22 cellular contexts compared by ENCODE assay signal in the genomic region with DNA sequence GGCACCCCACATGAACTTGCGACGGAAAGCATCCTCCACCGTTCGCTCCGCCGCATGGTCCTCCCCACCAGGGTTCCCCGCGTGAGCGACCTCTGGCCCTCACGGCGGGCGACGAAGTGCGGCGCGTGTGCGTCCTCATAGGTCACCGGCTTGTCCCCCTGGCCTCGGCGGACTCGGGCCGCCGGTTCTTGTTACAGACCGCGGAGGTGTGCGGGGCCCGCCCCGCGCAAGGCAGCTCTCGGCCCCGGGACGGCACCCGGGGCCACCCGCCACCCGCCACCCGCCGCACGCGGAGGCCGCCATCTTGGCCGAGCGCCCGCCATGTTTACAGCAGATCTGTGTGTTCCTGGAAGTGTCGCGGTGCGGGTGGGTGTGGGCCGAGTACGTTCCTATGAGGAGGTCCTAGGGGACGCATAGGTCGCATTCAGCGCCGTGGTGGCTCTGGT. TPM values are rescaled to one million over a fixed set of nuclear protein-coding genes. Genes with fewer than 3 reads are reported as not detected.
DNase-seq lines count a peak whose midpoint lies in the region; ATAC-seq, FAIRE-seq and TF ChIP-seq lines count a peak whose summit lies in the region.
"Had no signal": no experiment of that assay in that cellular context is flagged by ENCODE, and none has a peak within 500 bp of the region (broad histone marks: within the 10 kb centered on the region; RNA-seq: fewer than 3 reads in every experiment).

No MANE protein-coding gene starts in this region.

- CTCF ChIA-PET in K562 (lab: Yijun Ruan, JAX; ENCODE audit: low intra/inter-chr PET ratio), result interaction anchor here (0.9 kb wide), 1 partner anchor 52 kb away, joined by 3 read pairs; no protein-coding TSS in a partner anchor

- H3K36me3 ChIP-seq in H7 (replicated peaks; ENCODE audit: control insufficient read depth, insufficient read depth, low read length) (no peaks in the 10 kb centered on the region), K562 (ENCODE audit: control insufficient read depth, insufficient read depth, low read length) (no peaks in the 10 kb centered on the region), ovary (no peaks in the 10 kb centered on the region)

- WGBS in K562 (ENCODE audit: insufficient coverage, low coverage, missing lambda C conversion rate), result 96% methylated on average over 28 of the region's 52 CpGs
- WGBS in ovary, 3 donors, result 77 to 93% (median 79%) methylated on average over 52 of the region's 52 CpGs

- TF ChIP-seq EP300 in K562 (IDR thresholded peaks at IDR 0.05; ENCODE audit: low read length), result no peak
- TF ChIP-seq EP300 in ovary (IDR thresholded peaks at IDR 0.05), result no peak

- H3K9me3 Mint-ChIP-seq in activated T-cell treated with anti-CD3 and anti-CD28 coated beads, Interleukin-2, amount 50 U/mL, for 4 hours, result no peaks in the 10 kb centered on the region
- H3K9me3 Mint-ChIP-seq: CD4-positive, alpha-beta T cell had no signal

- no peak for FAIRE-seq in K562 (lab: Jason Lieb, UNC)
- FAIRE-seq: HepG2, RCC 7860 had no signal

- H3K4me3 Mint-ChIP-seq in activated T-cell treated with anti-CD3 and anti-CD28 coated beads, Interleukin-2, amount 50 U/mL, for 4 hours, result no peak overlapping the region

- intact Hi-C loops in Right ventricle myocardium inferior (cut with DNase I) (no loop called here), cardiac septum (cut with DNase I) (no loop called here), K562 (cut with micrococcal nuclease) (loop anchor here (2.0 kb wide), 1 partner anchor 51 kb away; no protein-coding TSS in a partner anchor), ovary (cut with DNase I) (loop anchor here in 2 of 4 donors (10.0 kb wide), 2 partner anchors 69 to 99 kb away; a partner anchor contains a TSS)

- in situ Hi-C loops in K562 (cut with MboI) (no loop called here), GM13977 (cut with MboI; ENCODE audit: low pct_unique_long_range_greater_than_20kb, low sequenced_read_pairs, unreplicated experiment) (loop anchor here (10.0 kb wide), 1 partner anchor 51 kb away; no protein-coding TSS in a partner anchor)

- peaks cover 10% of the 10 kb centered on the region for H3K79me2 ChIP-seq in K562 (ENCODE audit: control insufficient read depth, insufficient read depth, low read length)

- TF ChIP-seq CTCF in K562 (IDR thresholded peaks at IDR 0.05 in 2 of 3, conservative IDR thresholded peaks at IDR 0.05 in 1 of 3; ENCODE audit: insufficient read depth in 2 of 3, low read depth in 1 of 3, low read length in 3 of 3) (no peak), ovary (IDR thresholded peaks at IDR 0.05) (no peak), GM13977 (IDR thresholded peaks at IDR 0.05; ENCODE audit: extremely low read depth, insufficient read depth, missing control alignments) (no peak)

- no peak overlapping the region for H3K4me2 ChIP-seq in K562 (ENCODE audit: insufficient read depth, low read length)
- H3K4me2 ChIP-seq: KMS-11 had no signal

- DNase-seq in Right ventricle myocardium inferior (ENCODE audit: missing footprints) (peak; percentile 63), cardiac septum (ENCODE audit: low spot score) (no peak), H7 (peak; percentile 72), K562 (ENCODE audit: extremely low read depth in 1 of 4, low spot score in 3 of 4) (no peak), ovary (peak in 4 of 5 donors; percentile 38 to 71 (median 60)), GM13977 (ENCODE audit: low spot score) (no peak)
- no peak for DNase-seq in activated CD4-positive, alpha-beta T cell treated with anti-CD3 and anti-CD28 coated beads for 4 hours
- no peak for DNase-seq in activated T-cell treated with anti-CD3 and anti-CD28 coated beads, Interleukin-2, amount 50 U/mL, for 4 hours
- DNase-seq: 8988T; Caco-2; CD4-positive, alpha-beta T cell; DMS153; GDM1; NCI-H1694 treated with DMSO at 0.1 percent for 48 hours; SHP77 treated with DMSO at 0.1 percent for 48 hours had no signal

- BruUV-seq in K562 (replicated peaks; lab: Mats Ljungman, UMichigan), result no TSS peak

- peaks cover 45% of the 10 kb centered on the region for H3K4me1 Mint-ChIP-seq in activated T-cell treated with anti-CD3 and anti-CD28 coated beads, Interleukin-2, amount 50 U/mL, for 4 hours (ENCODE audit: low read depth)

- H3K27me3 Mint-ChIP-seq in activated T-cell treated with anti-CD3 and anti-CD28 coated beads, Interleukin-2, amount 50 U/mL, for 4 hours (ENCODE audit: low read depth), result peaks cover 8% of the 10 kb centered on the region
- H3K27me3 Mint-ChIP-seq: CD4-positive, alpha-beta T cell had no signal

- H3K36me3 Mint-ChIP-seq in activated T-cell treated with anti-CD3 and anti-CD28 coated beads, Interleukin-2, amount 50 U/mL, for 4 hours (ENCODE audit: insufficient read depth), result no peaks in the 10 kb centered on the region

- H3K9me3 ChIP-seq in K562 (replicated peaks; ENCODE audit: control insufficient read depth, insufficient read depth, low read depth, low read length) (no peaks in the 10 kb centered on the region; the same call in 1 of the 2 replicates), ovary (no peaks in the 10 kb centered on the region)
- H3K9me3 ChIP-seq: Caco-2 had no signal

- H3K4me1 ChIP-seq in K562 (replicated peaks in 1 of 2; ENCODE audit: control insufficient read depth in 2 of 2, insufficient read depth in 2 of 2, low read length in 2 of 2), result peaks cover 11 to 45% of the 10 kb centered on the region in 2 experiments
- H3K4me1 ChIP-seq in ovary (ENCODE audit: insufficient read depth), result peaks cover 3% of the 10 kb centered on the region

- no peaks in the 10 kb centered on the region for H4K20me1 ChIP-seq in K562 (replicated peaks; ENCODE audit: control insufficient read depth, insufficient read depth, low read length)

- H3K9me1 ChIP-seq in K562 (ENCODE audit: control insufficient read depth, insufficient read depth, low read length), result no peaks in the 10 kb centered on the region

- H3K4me3 ChIP-seq in H7 (ENCODE audit: insufficient read depth, low read depth, low read length), result no peak overlapping the region
- no peak overlapping the region for H3K4me3 ChIP-seq in K562
- H3K4me3 ChIP-seq in ovary, result no peak overlapping the region

- H3K9ac ChIP-seq in K562 (ENCODE audit: insufficient read depth in 1 of 2, low read depth in 2 of 2, low read length in 2 of 2), result no peak overlapping the region
- H3K9ac ChIP-seq: KMS-11 had no signal

- no peak overlapping the region for H3K27ac ChIP-seq in K562 (ENCODE audit: extremely low read depth, low read depth, low read length)
- no peak overlapping the region for H3K27ac ChIP-seq in ovary
- H3K27ac ChIP-seq: KMS-11 had no signal

- POLR2A ChIA-PET in K562 (lab: Yijun Ruan, JAX), result interaction anchor here (1.2 kb wide), 1 partner anchor 8 kb away, joined by 3 read pairs; no protein-coding TSS in a partner anchor

- H2AFZ ChIP-seq in K562 (ENCODE audit: low read depth, low read length), result no peak overlapping the region

- no peak for TF ChIP-seq POLR2A in K562 (conservative IDR thresholded peaks at IDR 0.05)
- TF ChIP-seq POLR2A in ovary (IDR thresholded peaks at IDR 0.05), result no peak

- H3K27me3 ChIP-seq in H7 (ENCODE audit: control insufficient read depth, insufficient read depth, low read length), result no peaks in the 10 kb centered on the region
- H3K27me3 ChIP-seq in K562 (ENCODE audit: control insufficient read depth in 2 of 2, insufficient read depth in 2 of 2, low read length in 2 of 2), result no peaks in the 10 kb centered on the region
- no peaks in the 10 kb centered on the region for H3K27me3 ChIP-seq in ovary

- no peak for ATAC-seq in Right ventricle myocardium inferior
- no peak for ATAC-seq in K562
- no peak for ATAC-seq in activated T-cell treated with anti-CD3 and anti-CD28 coated beads, Interleukin-2, amount 50 U/mL, for 4 hours
- ATAC-seq: HepG2 had no signal

- no peak for TF ChIP-seq RAD21 in K562 (CRISPR knock-in tag; conservative IDR thresholded peaks at IDR 0.05 in 1 of 2, IDR thresholded peaks at IDR 0.05 in 1 of 2)

RNA-seq across cellular contexts. Expression of a gene that starts 3.5 kb away (rescaled TPM):
- 253 TPM for total RNA-seq in Right ventricle myocardium inferior
- 215 TPM for total RNA-seq in cardiac septum
- total RNA-seq in H7 (2014; rRNA removed; shearing (Covaris generic)), result 374 and 379 TPM in 2 replicates
- 6.5 and 20.8 TPM in 2 replicates for total RNA-seq in K562 (2011; cell fraction: chromatin; rRNA removed; ENCODE audit: low replicate concordance)
- total RNA-seq in K562 (2011; cell fraction: nucleolus; rRNA removed), result 47.0 and 138 TPM in 2 replicates
- total RNA-seq in K562 (2011; cell fraction: nucleoplasm; rRNA removed), result 31.5 and 44.9 TPM in 2 replicates
- 52.8 and 187 TPM in 2 replicates for total RNA-seq in K562 (2014; rRNA removed)
- 137 and 145 TPM in 2 replicates for total RNA-seq in K562 (2014; rRNA removed; fragmentation: Illumina TruSeq; extraction: Trizol)
- total RNA-seq in K562 (2015; rRNA removed; fragmentation: Illumina TruSeq; extraction: Trizol), result 290 and 356 TPM in 2 replicates
- total RNA-seq in K562 (2021), result 693 and 698 TPM in 2 replicates
- 205 and 655 TPM in 2 replicates for polyA plus RNA-seq in K562 (2011; rRNA removed)
- 600 and 1,150 TPM in 2 replicates for polyA plus RNA-seq in K562 (2011; cell fraction: cytosol; rRNA removed)
- polyA plus RNA-seq in K562 (2011; cell fraction: nucleus; rRNA removed), result 59.9 and 198 TPM in 2 replicates
- polyA plus RNA-seq in K562 (2012), result 488 and 506 TPM in 2 replicates
- 472 and 547 TPM in 2 replicates for polyA plus RNA-seq in K562 (2014; fragmentation: Illumina TruSeq; extraction: Trizol)
- polyA plus RNA-seq in K562 (2014; fragmentation: Nextera tagmentation; extraction: Ambion mirVana), result 1,000 to 10,000 TPM; 3,629 to 4,872 TPM
- 255 and 328 TPM in 2 replicates for polyA plus RNA-seq in K562 (2014; rRNA removed)
- polyA minus RNA-seq in K562 (2011; rRNA and poly(A)+ RNA removed), result 69.9 and 190 TPM in 2 replicates
- 143 and 401 TPM in 2 replicates for polyA minus RNA-seq in K562 (2011; cell fraction: cytosol; rRNA and poly(A)+ RNA removed)
- polyA minus RNA-seq in K562 (2011; cell fraction: nucleus; rRNA and poly(A)+ RNA removed), result 14.8 and 71.3 TPM in 2 replicates
- 1,000 to 10,000 TPM in 1 of 7 donors, 100 to 1,000 TPM in 6; 207 to 1,149 (median 546) TPM for total RNA-seq in ovary
- 100 to 1,000 TPM; 306 to 616 TPM for polyA plus RNA-seq in ovary
- total RNA-seq in activated T-cell treated with anti-CD3 and anti-CD28 coated beads, Interleukin-2, amount 50 U/mL, for 4 hours, result 100 to 1,000 TPM; 197 to 257 (median 231) TPM

RNA-seq across cellular contexts. Expression of a gene that starts 4.8 kb away (rescaled TPM):
- total RNA-seq in Right ventricle myocardium inferior, result not detected
- not detected for total RNA-seq in cardiac septum
- total RNA-seq in H7 (2014; rRNA removed; shearing (Covaris generic)), result not detected in 2 replicates
- total RNA-seq in K562 (2011; cell fraction: chromatin; rRNA removed; ENCODE audit: low replicate concordance), result not detected in 2 replicates
- total RNA-seq in K562 (2011; cell fraction: nucleolus; rRNA removed), result not detected in 2 replicates
- not detected in 2 replicates for total RNA-seq in K562 (2011; cell fraction: nucleoplasm; rRNA removed)
- total RNA-seq in K562 (2014; rRNA removed), result not detected in 2 replicates
- not detected in 2 replicates for total RNA-seq in K562 (2014; rRNA removed; fragmentation: Illumina TruSeq; extraction: Trizol)
- not detected in 2 replicates for total RNA-seq in K562 (2015; rRNA removed; fragmentation: Illumina TruSeq; extraction: Trizol)
- not detected in 2 replicates for total RNA-seq in K562 (2021)
- not detected in 2 replicates for polyA plus RNA-seq in K562 (2011; rRNA removed)
- not detected in 2 replicates for polyA plus RNA-seq in K562 (2011; cell fraction: cytosol; rRNA removed)
- polyA plus RNA-seq in K562 (2011; cell fraction: nucleus; rRNA removed), result not detected in 2 replicates
- not detected in 2 replicates for polyA plus RNA-seq in K562 (2012)
- not detected in 2 replicates for polyA plus RNA-seq in K562 (2014; fragmentation: Illumina TruSeq; extraction: Trizol)
- polyA plus RNA-seq in K562 (2014; fragmentation: Nextera tagmentation; extraction: Ambion mirVana), result not detected
- polyA plus RNA-seq in K562 (2014; rRNA removed), result 0.19 TPM in 1 of 2 replicates, not detected in the other
- not detected in 2 replicates for polyA minus RNA-seq in K562 (2011; rRNA and poly(A)+ RNA removed)
- not detected in 2 replicates for polyA minus RNA-seq in K562 (2011; cell fraction: cytosol; rRNA and poly(A)+ RNA removed)
- polyA minus RNA-seq in K562 (2011; cell fraction: nucleus; rRNA and poly(A)+ RNA removed), result not detected in 2 replicates
- total RNA-seq in ovary, result not detected
- not detected for polyA plus RNA-seq in ovary
- total RNA-seq in activated T-cell treated with anti-CD3 and anti-CD28 coated beads, Interleukin-2, amount 50 U/mL, for 4 hours, result not detected
- total RNA-seq: Caco-2; CD4-positive, alpha-beta T cell; Daoy; HepG2; NCI-H460; OCI-LY7 had no signal
- polyA plus RNA-seq: AG04450, HepG2 had no signal

RNA-seq across cellular contexts. Expression of a gene that starts 9.8 kb away (rescaled TPM):
- total RNA-seq in Right ventricle myocardium inferior, result 125 TPM
- total RNA-seq in cardiac septum, result 123 TPM
- total RNA-seq in H7 (2014; rRNA removed; shearing (Covaris generic)), result 1,398 and 1,404 TPM in 2 replicates
- total RNA-seq in K562 (2011; cell fraction: chromatin; rRNA removed; ENCODE audit: low replicate concordance), result 394 and 929 TPM in 2 replicates
- total RNA-seq in K562 (2011; cell fraction: nucleolus; rRNA removed), result 1,445 and 1,483 TPM in 2 replicates
- total RNA-seq in K562 (2011; cell fraction: nucleoplasm; rRNA removed), result 1,061 and 1,262 TPM in 2 replicates
- 793 and 818 TPM in 2 replicates for total RNA-seq in K562 (2014; rRNA removed)
- 572 and 787 TPM in 2 replicates for total RNA-seq in K562 (2014; rRNA removed; fragmentation: Illumina TruSeq; extraction: Trizol)
- total RNA-seq in K562 (2015; rRNA removed; fragmentation: Illumina TruSeq; extraction: Trizol), result 979 and 985 TPM in 2 replicates
- total RNA-seq in K562 (2021), result 691 and 717 TPM in 2 replicates
- polyA plus RNA-seq in K562 (2011; rRNA removed), result 900 and 1,311 TPM in 2 replicates
- 2,724 and 2,737 TPM in 2 replicates for polyA plus RNA-seq in K562 (2011; cell fraction: cytosol; rRNA removed)
- 780 and 1,049 TPM in 2 replicates for polyA plus RNA-seq in K562 (2011; cell fraction: nucleus; rRNA removed)
- 1,084 and 1,212 TPM in 2 replicates for polyA plus RNA-seq in K562 (2012)
- 1,966 and 1,984 TPM in 2 replicates for polyA plus RNA-seq in K562 (2014; fragmentation: Illumina TruSeq; extraction: Trizol)
- 1,000 to 10,000 TPM; 4,252 to 5,579 TPM for polyA plus RNA-seq in K562 (2014; fragmentation: Nextera tagmentation; extraction: Ambion mirVana)
- polyA plus RNA-seq in K562 (2014; rRNA removed), result 974 and 999 TPM in 2 replicates
- 752 and 801 TPM in 2 replicates for polyA minus RNA-seq in K562 (2011; rRNA and poly(A)+ RNA removed)
- 577 and 662 TPM in 2 replicates for polyA minus RNA-seq in K562 (2011; cell fraction: cytosol; rRNA and poly(A)+ RNA removed)
- 139 and 266 TPM in 2 replicates for polyA minus RNA-seq in K562 (2011; cell fraction: nucleus; rRNA and poly(A)+ RNA removed)
- 100 to 1,000 TPM; 317 to 760 (median 496) TPM for total RNA-seq in ovary
- 100 to 1,000 TPM; 211 to 748 TPM for polyA plus RNA-seq in ovary
- 100 to 1,000 TPM in 2 of 3 donors, 10 to 100 TPM in 1; 99.3 to 144 (median 120) TPM for total RNA-seq in activated T-cell treated with anti-CD3 and anti-CD28 coated beads, Interleukin-2, amount 50 U/mL, for 4 hours

RNA-seq across cellular contexts. Expression of a gene that starts 15.2 kb away (rescaled TPM):
- total RNA-seq in Right ventricle myocardium inferior (10.0 TPM), cardiac septum (11.0 TPM), K562 (2014; rRNA removed) (25.7 and 34.3 TPM in 2 replicates), K562 (2014; rRNA removed; fragmentation: Illumina TruSeq; extraction: Trizol) (3.3 and 5.1 TPM in 2 replicates), K562 (2015; rRNA removed; fragmentation: Illumina TruSeq; extraction: Trizol) (13.8 and 15.2 TPM in 2 replicates), K562 (2021) (55.9 and 73.1 TPM in 2 replicates), ovary (10 to 100 TPM in 4 of 7 donors, 1 to 10 TPM in 3; 3.3 to 21.3 (median 10.6) TPM)
- 69.0 and 102 TPM in 2 replicates for total RNA-seq in H7 (2014; rRNA removed; shearing (Covaris generic))
- total RNA-seq in K562 (2011; cell fraction: chromatin; rRNA removed; ENCODE audit: low replicate concordance), result 121 and 331 TPM in 2 replicates
- 233 and 250 TPM in 2 replicates for total RNA-seq in K562 (2011; cell fraction: nucleolus; rRNA removed)
- 139 and 152 TPM in 2 replicates for total RNA-seq in K562 (2011; cell fraction: nucleoplasm; rRNA removed)
- polyA plus RNA-seq in K562 (2011; rRNA removed) (18.1 and 48.0 TPM in 2 replicates), K562 (2014; fragmentation: Illumina TruSeq; extraction: Trizol) (18.3 and 23.2 TPM in 2 replicates), K562 (2014; fragmentation: Nextera tagmentation; extraction: Ambion mirVana) (under 1 TPM; 0.38 to 0.84 TPM), K562 (2014; rRNA removed) (74.2 and 85.1 TPM in 2 replicates), ovary (1 to 10 TPM in 1 of 2 donors, under 1 TPM in 1; 0.25 to 6.1 TPM)
- polyA plus RNA-seq in K562 (2011; cell fraction: cytosol; rRNA removed), result 11.1 and 18.3 TPM in 2 replicates
- 636 and 650 TPM in 2 replicates for polyA plus RNA-seq in K562 (2011; cell fraction: nucleus; rRNA removed)
- polyA plus RNA-seq in K562 (2012), result 54.9 and 131 TPM in 2 replicates
- polyA minus RNA-seq in K562 (2011; rRNA and poly(A)+ RNA removed), result 2.3 TPM in 2 replicates
- 4.9 and 8.6 TPM in 2 replicates for polyA minus RNA-seq in K562 (2011; cell fraction: cytosol; rRNA and poly(A)+ RNA removed)
- polyA minus RNA-seq in K562 (2011; cell fraction: nucleus; rRNA and poly(A)+ RNA removed), result 43.4 and 50.0 TPM in 2 replicates
- 10 to 100 TPM; 16.6 to 76.3 (median 28.3) TPM for total RNA-seq in activated T-cell treated with anti-CD3 and anti-CD28 coated beads, Interleukin-2, amount 50 U/mL, for 4 hours

RNA-seq across cellular contexts. Expression of a gene that starts 16.6 kb away (rescaled TPM):
- total RNA-seq in Right ventricle myocardium inferior (401 TPM), cardiac septum (260 TPM), K562 (2014; rRNA removed) (49.6 and 70.6 TPM in 2 replicates), K562 (2014; rRNA removed; fragmentation: Illumina TruSeq; extraction: Trizol) (41.0 and 51.5 TPM in 2 replicates), K562 (2015; rRNA removed; fragmentation: Illumina TruSeq; extraction: Trizol) (155 and 161 TPM in 2 replicates), K562 (2021) (163 and 164 TPM in 2 replicates), ovary (1,000 to 10,000 TPM in 2 of 7 donors, 100 to 1,000 TPM in 5; 150 to 1,394 (median 665) TPM)
- total RNA-seq in H7 (2014; rRNA removed; shearing (Covaris generic)), result 278 and 328 TPM in 2 replicates
- 6.0 and 26.3 TPM in 2 replicates for total RNA-seq in K562 (2011; cell fraction: chromatin; rRNA removed; ENCODE audit: low replicate concordance)
- total RNA-seq in K562 (2011; cell fraction: nucleolus; rRNA removed), result 38.8 and 53.5 TPM in 2 replicates
- total RNA-seq in K562 (2011; cell fraction: nucleoplasm; rRNA removed), result 31.1 and 36.4 TPM in 2 replicates
- polyA plus RNA-seq in K562 (2011; rRNA removed) (22.7 and 77.6 TPM in 2 replicates), K562 (2014; fragmentation: Illumina TruSeq; extraction: Trizol) (242 and 297 TPM in 2 replicates), K562 (2014; fragmentation: Nextera tagmentation; extraction: Ambion mirVana) (100 to 1,000 TPM; 452 to 461 TPM), K562 (2014; rRNA removed) (77.7 and 150 TPM in 2 replicates), ovary (1,000 to 10,000 TPM in 1 of 2 donors, 100 to 1,000 TPM in 1; 506 to 1,096 TPM)
- 128 TPM in 2 replicates for polyA plus RNA-seq in K562 (2011; cell fraction: cytosol; rRNA removed)
- polyA plus RNA-seq in K562 (2011; cell fraction: nucleus; rRNA removed), result 28.0 and 34.2 TPM in 2 replicates
- polyA plus RNA-seq in K562 (2012), result 478 and 481 TPM in 2 replicates
- 19.8 and 26.3 TPM in 2 replicates for polyA minus RNA-seq in K562 (2011; rRNA and poly(A)+ RNA removed)
- polyA minus RNA-seq in K562 (2011; cell fraction: cytosol; rRNA and poly(A)+ RNA removed), result 49.6 and 95.7 TPM in 2 replicates
- 6.9 and 19.4 TPM in 2 replicates for polyA minus RNA-seq in K562 (2011; cell fraction: nucleus; rRNA and poly(A)+ RNA removed)
- total RNA-seq in activated T-cell treated with anti-CD3 and anti-CD28 coated beads, Interleukin-2, amount 50 U/mL, for 4 hours, result 10 to 100 TPM in 2 of 3 donors, 1 to 10 TPM in 1; 5.3 to 24.6 (median 20.4) TPM

Comparison
In these comparisons a context has a peak if more than half of its experiments do, and no peak if none do; other contexts are left out.
1. DNase-seq: peak in Right ventricle myocardium inferior (single experiment), H7 (single experiment) and ovary (4 of 5); none in cardiac septum (single experiment), K562 (0 of 4), GM13977 (single experiment), activated CD4-positive, alpha-beta T cell treated with anti-CD3 and anti-CD28 coated beads for 4 hours (0 of 2) and activated T-cell treated with anti-CD3 and anti-CD28 coated beads, Interleukin-2, amount 50 U/mL, for 4 hours (single experiment).